1 cellular context compared by ENCODE assay signal in the genomic region with DNA sequence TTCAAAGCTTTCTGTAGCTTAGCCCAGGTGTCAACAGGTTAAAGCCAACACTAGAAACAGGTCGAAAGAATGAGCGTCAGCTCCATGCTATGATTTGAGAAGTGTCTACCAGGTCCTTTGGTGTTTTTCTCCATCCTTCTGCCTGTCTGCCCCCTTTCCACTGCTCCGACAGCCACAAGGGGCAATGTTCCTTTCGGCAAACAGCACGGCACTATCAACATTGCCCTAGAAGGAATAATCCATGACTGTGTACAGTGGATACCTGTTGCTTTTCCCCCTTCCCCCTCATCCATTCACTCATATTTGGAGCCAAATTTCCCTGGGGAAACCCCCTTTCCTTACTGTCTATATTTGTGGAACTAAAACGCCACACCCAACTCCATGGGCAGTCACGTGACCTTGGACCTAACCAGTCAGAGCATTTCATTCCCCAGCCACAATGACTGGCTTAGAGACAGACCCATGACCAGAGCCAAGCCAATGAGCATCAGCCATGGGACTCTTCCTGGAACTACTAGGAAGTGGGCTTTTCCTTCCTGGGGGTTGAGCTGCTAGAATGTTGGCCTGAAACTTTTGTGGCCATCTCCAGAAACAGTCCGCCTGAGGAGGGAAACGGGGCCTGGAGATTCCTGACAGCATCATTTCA.
TF ChIP-seq lines count a peak whose summit lies in the region.

No MANE protein-coding gene starts in this region.

TF ChIP-seq in HepG2, 621 proteins besides CTCF, POLR2A, EP300 and RAD21:
- TF ChIP-seq ZKSCAN1 (IDR thresholded peaks at IDR 0.05; ENCODE audit: low read length) = no peak
- TF ChIP-seq THAP11 (CRISPR knock-in tag; IDR thresholded peaks at IDR 0.05) = no peak
- TF ChIP-seq ZNF607 (CRISPR knock-in tag; IDR thresholded peaks at IDR 0.05; ENCODE audit: borderline replicate concordance) = no peak
- no peak for TF ChIP-seq ZNF670 (CRISPR knock-in tag; IDR thresholded peaks at IDR 0.05; ENCODE audit: borderline replicate concordance)
- TF ChIP-seq, protein P1, sequence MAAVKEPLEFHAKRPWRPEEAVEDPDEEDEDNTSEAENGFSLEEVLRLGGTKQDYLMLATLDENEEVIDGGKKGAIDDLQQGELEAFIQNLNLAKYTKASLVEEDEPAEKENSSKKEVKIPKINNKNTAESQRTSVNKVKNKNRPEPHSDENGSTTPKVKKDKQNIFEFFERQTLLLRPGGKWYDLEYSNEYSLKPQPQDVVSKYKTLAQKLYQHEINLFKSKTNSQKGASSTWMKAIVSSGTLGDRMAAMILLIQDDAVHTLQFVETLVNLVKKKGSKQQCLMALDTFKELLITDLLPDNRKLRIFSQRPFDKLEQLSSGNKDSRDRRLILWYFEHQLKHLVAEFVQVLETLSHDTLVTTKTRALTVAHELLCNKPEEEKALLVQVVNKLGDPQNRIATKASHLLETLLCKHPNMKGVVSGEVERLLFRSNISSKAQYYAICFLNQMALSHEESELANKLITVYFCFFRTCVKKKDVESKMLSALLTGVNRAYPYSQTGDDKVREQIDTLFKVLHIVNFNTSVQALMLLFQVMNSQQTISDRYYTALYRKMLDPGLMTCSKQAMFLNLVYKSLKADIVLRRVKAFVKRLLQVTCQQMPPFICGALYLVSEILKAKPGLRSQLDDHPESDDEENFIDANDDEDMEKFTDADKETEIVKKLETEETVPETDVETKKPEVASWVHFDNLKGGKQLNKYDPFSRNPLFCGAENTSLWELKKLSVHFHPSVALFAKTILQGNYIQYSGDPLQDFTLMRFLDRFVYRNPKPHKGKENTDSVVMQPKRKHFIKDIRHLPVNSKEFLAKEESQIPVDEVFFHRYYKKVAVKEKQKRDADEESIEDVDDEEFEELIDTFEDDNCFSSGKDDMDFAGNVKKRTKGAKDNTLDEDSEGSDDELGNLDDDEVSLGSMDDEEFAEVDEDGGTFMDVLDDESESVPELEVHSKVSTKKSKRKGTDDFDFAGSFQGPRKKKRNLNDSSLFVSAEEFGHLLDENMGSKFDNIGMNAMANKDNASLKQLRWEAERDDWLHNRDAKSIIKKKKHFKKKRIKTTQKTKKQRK (IDR thresholded peaks at IDR 0.05; ENCODE audit: low read length) = no peak
- TF ChIP-seq, protein P2, sequence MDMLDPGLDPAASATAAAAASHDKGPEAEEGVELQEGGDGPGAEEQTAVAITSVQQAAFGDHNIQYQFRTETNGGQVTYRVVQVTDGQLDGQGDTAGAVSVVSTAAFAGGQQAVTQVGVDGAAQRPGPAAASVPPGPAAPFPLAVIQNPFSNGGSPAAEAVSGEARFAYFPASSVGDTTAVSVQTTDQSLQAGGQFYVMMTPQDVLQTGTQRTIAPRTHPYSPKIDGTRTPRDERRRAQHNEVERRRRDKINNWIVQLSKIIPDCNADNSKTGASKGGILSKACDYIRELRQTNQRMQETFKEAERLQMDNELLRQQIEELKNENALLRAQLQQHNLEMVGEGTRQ (IDR thresholded peaks at IDR 0.05; ENCODE audit: low read depth, low read length) = peak; percentile 55; the same call in 1 of the 2 replicates
- TF ChIP-seq, protein P2 (CRISPR knock-in tag; IDR thresholded peaks at IDR 0.05; ENCODE audit: borderline replicate concordance) = no peak
- TF ChIP-seq, protein P3, sequence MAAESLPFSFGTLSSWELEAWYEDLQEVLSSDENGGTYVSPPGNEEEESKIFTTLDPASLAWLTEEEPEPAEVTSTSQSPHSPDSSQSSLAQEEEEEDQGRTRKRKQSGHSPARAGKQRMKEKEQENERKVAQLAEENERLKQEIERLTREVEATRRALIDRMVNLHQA (CRISPR knock-in tag; IDR thresholded peaks at IDR 0.05) = no peak
- no peak for TF ChIP-seq RFX1 (IDR thresholded peaks at IDR 0.05)
- peak; percentile 71; the same call in 1 of the 2 replicates for TF ChIP-seq RAD51 (IDR thresholded peaks at IDR 0.05; ENCODE audit: borderline replicate concordance)
- no peak for TF ChIP-seq YY1 (IDR thresholded peaks at IDR 0.05; ENCODE audit: insufficient read depth, insufficient replicate concordance, low read depth, low read length)
